In genomic region chr9:132242621-132243155, GRCh38 we compare ENCODE assay signal across 8 cellular contexts.
A peak's percentile ranks its signal among the peaks of the same experiment; 100 is the strongest.
DNase-seq lines count a peak whose midpoint lies in the region; ATAC-seq and TF ChIP-seq lines count a peak whose summit lies in the region.

No MANE protein-coding gene starts in this region.

- no peaks in the 10 kb centered on the region for H3K36me3 ChIP-seq in neuron (ENCODE audit: insufficient read depth, low read length)

- peak; percentile 27 for DNase-seq in COR-L47 (lab: John Stamatoyannopoulos, UW)
- DNase-seq in NB4 (ENCODE audit: low read depth) = no peak
- DNase-seq in dorsolateral prefrontal cortex = no peak
- no peak for DNase-seq in stimulated activated CD4-positive, alpha-beta T cell treated with anti-CD3 and anti-CD28 coated beads, Interleukin-4, amount 100 ng/mL, for 4 hours
- no peak for DNase-seq in NCI-H2227 treated with DMSO at 0.1 percent for 48 hours (lab: John Stamatoyannopoulos, UW)

- H3K4me1 ChIP-seq in neuron (ENCODE audit: insufficient read depth, low read length) = peaks cover 19% of the 10 kb centered on the region

- H3K9me3 ChIP-seq in neuron (ENCODE audit: low read length) = peaks cover 2% of the 10 kb centered on the region

- TF ChIP-seq POLR2A in NB4 (IDR thresholded peaks at IDR 0.05; ENCODE audit: extremely low read depth, insufficient read length) = no peak

- TF ChIP-seq CTCF in NB4 (IDR thresholded peaks at IDR 0.05; ENCODE audit: low read depth, low read length) (no peak), dorsolateral prefrontal cortex (IDR thresholded peaks at IDR 0.05 in 54 of 56, conservative IDR thresholded peaks at IDR 0.05 in 2 of 56; ENCODE audit: low read depth in 1 of 56, partially characterized antibody in 56 of 56) (peak in 1 of 56 donors; percentile 13)

- H2AFZ ChIP-seq in neuron (ENCODE audit: low read depth, low read length) = peak overlapping the region; percentile 8

- H3K27ac ChIP-seq in dorsolateral prefrontal cortex = peak overlapping the region in 14 of 59 donors; percentile 1 to 75 (median 40)

- intact Hi-C loops in dorsolateral prefrontal cortex (cut with DNase I) = no loop called here

- ATAC-seq in GM18519 (IDR thresholded peaks at IDR 0.05; ENCODE audit: low FRiP score, unreplicated experiment) (no peak), GM19452 (IDR thresholded peaks at IDR 0.05; ENCODE audit: unreplicated experiment) (no peak)

- H3K4me3 ChIP-seq in NB4 (ENCODE audit: low read depth, low read length) (peak overlapping the region; percentile 56), dorsolateral prefrontal cortex (peak overlapping the region; percentile 42 to 79 (median 65)), neuron (ENCODE audit: low read length) (peak overlapping the region; percentile 31)

- H3K27me3 ChIP-seq in dorsolateral prefrontal cortex = no peaks in the 10 kb centered on the region
- H3K27me3 ChIP-seq in neuron (ENCODE audit: insufficient read depth, low read length) = peaks cover 72% of the 10 kb centered on the region
